8 cellular contexts compared by ENCODE assay signal in genomic region chr4:183798249-183798920, GRCh38.
DNase-seq lines count a peak whose midpoint lies in the region; ATAC-seq and TF ChIP-seq lines count a peak whose summit lies in the region.

No MANE protein-coding gene starts in this region.

- DNase-seq in ELF-1 (ENCODE audit: low read depth, low spot score), result peak; percentile 41
- DNase-seq in T-cell, result no peak
- DNase-seq in glutamatergic neuron, result peak; percentile 27
- peak; percentile 47 for DNase-seq in progenitor cell of endocrine pancreas (ENCODE audit: low spot score, unreplicated experiment)
- no peak for DNase-seq in AML-193 (lab: John Stamatoyannopoulos, UW)
- DNase-seq in stimulated activated CD4-positive, alpha-beta T cell treated with anti-CD3 and anti-CD28 coated beads, Interleukin-2, amount 100 ng/mL, for 48 hours, result no peak
- no peak for DNase-seq in foreskin melanocyte
- no peak for DNase-seq in NCI-H82 treated with DMSO at 0.1 percent for 48 hours (lab: John Stamatoyannopoulos, UW; ENCODE audit: unreplicated experiment)

- CTCF ChIA-PET in T-cell (lab: Charles Lee), result no interaction called here

- peaks cover 6 to 15% (median 13%) of the 10 kb centered on the region in 3 donors for H3K4me1 Mint-ChIP-seq in T-cell
- H3K4me1 Mint-ChIP-seq in glutamatergic neuron (ENCODE audit: low read depth, unreplicated experiment), result peaks cover 4% of the 10 kb centered on the region
- H3K4me1 Mint-ChIP-seq in progenitor cell of endocrine pancreas (ENCODE audit: low read depth), result peaks cover 19% of the 10 kb centered on the region

- ATAC-seq in T-cell (replicated peaks in 1 of 4), result peak in 1 of 4 experiments; percentile 38

- H3K4me3 Mint-ChIP-seq in T-cell (peak overlapping the region; percentile 60 to 70 (median 67)), glutamatergic neuron (ENCODE audit: unreplicated experiment) (peak overlapping the region; percentile 79), progenitor cell of endocrine pancreas (ENCODE audit: low read depth) (peak overlapping the region; percentile 89)

- peaks cover 50 to 66% of the 10 kb centered on the region in 2 donors for H3K27me3 Mint-ChIP-seq in T-cell
- peaks cover 11% of the 10 kb centered on the region for H3K27me3 Mint-ChIP-seq in glutamatergic neuron (ENCODE audit: unreplicated experiment)
- no peaks in the 10 kb centered on the region for H3K27me3 Mint-ChIP-seq in progenitor cell of endocrine pancreas

- H3K27ac Mint-ChIP-seq in T-cell (peak overlapping the region in 1 of 2 donors; percentile 67), glutamatergic neuron (ENCODE audit: unreplicated experiment) (no peak overlapping the region), progenitor cell of endocrine pancreas (peak overlapping the region; percentile 95)

- H3K36me3 Mint-ChIP-seq in T-cell (no peaks in the 10 kb centered on the region), glutamatergic neuron (ENCODE audit: unreplicated experiment) (peaks cover 6% of the 10 kb centered on the region), progenitor cell of endocrine pancreas (ENCODE audit: insufficient read depth) (peaks cover 3% of the 10 kb centered on the region)

- POLR2A ChIA-PET in T-cell (lab: Charles Lee), result interaction anchor here in 1 of 2 donors (0.6 kb wide), 1 partner anchor 700 kb away, joined by 4 read pairs; no protein-coding TSS in a partner anchor

- TF ChIP-seq CTCF in glutamatergic neuron (IDR thresholded peaks at IDR 0.05; ENCODE audit: partially characterized antibody, unreplicated experiment), result no peak
- TF ChIP-seq CTCF in progenitor cell of endocrine pancreas (IDR thresholded peaks at IDR 0.05; ENCODE audit: unreplicated experiment), result no peak

- H3K9me3 Mint-ChIP-seq in T-cell (peaks cover 5 to 9% (median 8%) of the 10 kb centered on the region in 3 donors), glutamatergic neuron (ENCODE audit: unreplicated experiment) (peaks cover 7% of the 10 kb centered on the region), progenitor cell of endocrine pancreas (ENCODE audit: low read depth) (peaks cover 10% of the 10 kb centered on the region)

Comparison
In these comparisons a context has a peak if more than half of its experiments do, and no peak if none do; other contexts are left out.
1. DNase-seq: peak in ELF-1 (single experiment), glutamatergic neuron (single experiment) and progenitor cell of endocrine pancreas (single experiment); none in T-cell (0 of 34), AML-193 (0 of 2), stimulated activated CD4-positive, alpha-beta T cell treated with anti-CD3 and anti-CD28 coated beads, Interleukin-2, amount 100 ng/mL, for 48 hours (0 of 2), foreskin melanocyte (single experiment) and NCI-H82 treated with DMSO at 0.1 percent for 48 hours (single experiment).
2. Peak in every context shown above with its lines, with median percentiles within 50 percentile points of each other: H3K4me3 Mint-ChIP-seq.